8 cellular contexts compared by ENCODE assay signal in genomic region chr17:81712468-81713003, GRCh38. TPM values are rescaled to one million over a fixed set of nuclear protein-coding genes. Genes with fewer than 3 reads are reported as not detected.
DNase-seq lines count a peak whose midpoint lies in the region; ATAC-seq and TF ChIP-seq lines count a peak whose summit lies in the region.

No MANE protein-coding gene starts in this region.

- peak overlapping the region; percentile 72 for H3K4me3 ChIP-seq in GM12875 (ENCODE audit: low read depth, low read length)
- peak overlapping the region; percentile 67 for H3K4me3 ChIP-seq in WI38 (ENCODE audit: low read depth, low read length)
- H3K4me3 ChIP-seq in heart left ventricle = peak overlapping the region; percentile 59 to 98 (median 82)
- H3K4me3 ChIP-seq in psoas muscle = peak overlapping the region; percentile 73

- intact Hi-C loops in heart left ventricle (cut with DNase I) (no loop called here), psoas muscle (cut with DNase I) (no loop called here)

- no peak for TF ChIP-seq POLR2A in heart left ventricle (IDR thresholded peaks at IDR 0.05)

- WGBS in heart left ventricle, 4 donors = 3 to 14% (median 7%) methylated on average over 12 to 41 of the region's 41 CpGs
- WGBS in psoas muscle, 3 donors = 3 to 4% (median 3%) methylated on average over 20 to 41 of the region's 41 CpGs

- ATAC-seq in HG03565 (IDR thresholded peaks at IDR 0.05; ENCODE audit: unreplicated experiment) (peak; percentile 4), heart left ventricle (peak in 3 of 4 donors; percentile 12 to 21 (median 16)), psoas muscle (peak; percentile 10 to 24 (median 12)), HG02610 (IDR thresholded peaks at IDR 0.05; ENCODE audit: unreplicated experiment) (no peak)

- peak overlapping the region in 5 of 12 donors; percentile 47 to 77 (median 76) for H3K27ac ChIP-seq in heart left ventricle
- peak overlapping the region; percentile 86 for H3K27ac ChIP-seq in psoas muscle

- TF ChIP-seq CTCF in GM12875 (IDR thresholded peaks at IDR 0.05; ENCODE audit: borderline replicate concordance, insufficient read depth, low read depth, low read length) = 0 out of 2 replicates have a peak, but pooled peaks have one; percentile 24
- TF ChIP-seq CTCF in WI38 (IDR thresholded peaks at IDR 0.05; ENCODE audit: low read depth, low read length) = no peak
- peak in 2 of 12 donors; percentile 20 to 22 for TF ChIP-seq CTCF in heart left ventricle (IDR thresholded peaks at IDR 0.05)
- TF ChIP-seq CTCF in psoas muscle (IDR thresholded peaks at IDR 0.05) = no peak

- H3K36me3 ChIP-seq in heart left ventricle = peaks cover 0 to 10% (median 5%) of the 10 kb centered on the region in 9 donors
- peaks cover 0 to 9% of the 10 kb centered on the region in 2 donors for H3K36me3 ChIP-seq in psoas muscle (ENCODE audit: insufficient read depth in 1 of 2, low read depth in 1 of 2)

- DNase-seq in AG08396 (ENCODE audit: low spot score) (peak; percentile 87), heart left ventricle (no peak), psoas muscle (no peak), DMS153 treated with DMSO at 0.1 percent for 48 hours (lab: John Stamatoyannopoulos, UW; ENCODE audit: unreplicated experiment) (no peak)

- H3K9me3 ChIP-seq in heart left ventricle (no peaks in the 10 kb centered on the region), psoas muscle (no peaks in the 10 kb centered on the region)

- no peaks in the 10 kb centered on the region for H3K27me3 ChIP-seq in heart left ventricle
- no peaks in the 10 kb centered on the region for H3K27me3 ChIP-seq in psoas muscle (ENCODE audit: insufficient read depth in 3 of 3, low read length in 2 of 3)

- H3K4me1 ChIP-seq in heart left ventricle (peaks cover 6 to 35% (median 27%) of the 10 kb centered on the region in 12 donors), psoas muscle (peaks cover 26% of the 10 kb centered on the region)

RNA-seq across cellular contexts. Expression of gene SLC25A10, which starts 0.5 kb away (rescaled TPM):
- total RNA-seq in heart left ventricle = 10 to 100 TPM in 2 of 9 donors, 1 to 10 TPM in 7; 7.0 to 13.6 (median 8.2) TPM
- polyA plus RNA-seq in heart left ventricle = 10 to 100 TPM; 10.8 to 17.9 TPM
- total RNA-seq in psoas muscle = 1 to 10 TPM; 2.4 to 6.3 (median 3.8) TPM
- 1 to 10 TPM; 5.9 to 7.0 (median 6.3) TPM for polyA plus RNA-seq in psoas muscle

RNA-seq across cellular contexts. Expression of gene MRPL12, which starts 9.4 kb away (rescaled TPM):
- total RNA-seq in heart left ventricle (100 to 1,000 TPM in 8 of 9 donors, 10 to 100 TPM in 1; 98.8 to 182 (median 133) TPM), psoas muscle (100 to 1,000 TPM in 2 of 4 donors, 10 to 100 TPM in 2; 93.0 to 175 (median 104) TPM)
- polyA plus RNA-seq in heart left ventricle (100 to 1,000 TPM; 343 to 525 TPM), psoas muscle (100 to 1,000 TPM; 222 to 558 (median 242) TPM)

RNA-seq across cellular contexts. Expression of gene HGS, which starts 28.7 kb away (rescaled TPM):
- 10 to 100 TPM; 37.4 to 90.8 (median 40.3) TPM for total RNA-seq in heart left ventricle
- polyA plus RNA-seq in heart left ventricle = 10 to 100 TPM; 53.8 to 81.4 TPM
- 10 to 100 TPM; 38.6 to 74.5 (median 56.5) TPM for total RNA-seq in psoas muscle
- polyA plus RNA-seq in psoas muscle = 100 to 1,000 TPM in 2 of 3 donors, 10 to 100 TPM in 1; 62.3 to 158 (median 139) TPM

RNA-seq across cellular contexts. Expression of gene ARL16, which starts 28.9 kb away (rescaled TPM):
- 10 to 100 TPM; 10.2 to 22.3 (median 13.3) TPM for total RNA-seq in heart left ventricle
- polyA plus RNA-seq in heart left ventricle = 10 to 100 TPM; 22.4 to 23.6 TPM
- total RNA-seq in psoas muscle = 10 to 100 TPM in 3 of 4 donors, 1 to 10 TPM in 1; 7.8 to 15.6 (median 11.9) TPM
- polyA plus RNA-seq in psoas muscle = 10 to 100 TPM; 23.2 to 29.3 (median 29.1) TPM

RNA-seq across cellular contexts. Expression of gene CCDC137, which starts 46.0 kb away (rescaled TPM):
- 10 to 100 TPM in 1 of 9 donors, 1 to 10 TPM in 8; 3.5 to 10.1 (median 6.3) TPM for total RNA-seq in heart left ventricle
- polyA plus RNA-seq in heart left ventricle = 10 to 100 TPM in 1 of 2 donors, 1 to 10 TPM in 1; 8.2 to 20.0 TPM
- 10 to 100 TPM in 1 of 4 donors, 1 to 10 TPM in 3; 4.8 to 14.9 (median 8.6) TPM for total RNA-seq in psoas muscle
- polyA plus RNA-seq in psoas muscle = 10 to 100 TPM; 11.3 to 47.4 (median 28.5) TPM
